8 cellular contexts compared by ENCODE assay signal in the genomic region with DNA sequence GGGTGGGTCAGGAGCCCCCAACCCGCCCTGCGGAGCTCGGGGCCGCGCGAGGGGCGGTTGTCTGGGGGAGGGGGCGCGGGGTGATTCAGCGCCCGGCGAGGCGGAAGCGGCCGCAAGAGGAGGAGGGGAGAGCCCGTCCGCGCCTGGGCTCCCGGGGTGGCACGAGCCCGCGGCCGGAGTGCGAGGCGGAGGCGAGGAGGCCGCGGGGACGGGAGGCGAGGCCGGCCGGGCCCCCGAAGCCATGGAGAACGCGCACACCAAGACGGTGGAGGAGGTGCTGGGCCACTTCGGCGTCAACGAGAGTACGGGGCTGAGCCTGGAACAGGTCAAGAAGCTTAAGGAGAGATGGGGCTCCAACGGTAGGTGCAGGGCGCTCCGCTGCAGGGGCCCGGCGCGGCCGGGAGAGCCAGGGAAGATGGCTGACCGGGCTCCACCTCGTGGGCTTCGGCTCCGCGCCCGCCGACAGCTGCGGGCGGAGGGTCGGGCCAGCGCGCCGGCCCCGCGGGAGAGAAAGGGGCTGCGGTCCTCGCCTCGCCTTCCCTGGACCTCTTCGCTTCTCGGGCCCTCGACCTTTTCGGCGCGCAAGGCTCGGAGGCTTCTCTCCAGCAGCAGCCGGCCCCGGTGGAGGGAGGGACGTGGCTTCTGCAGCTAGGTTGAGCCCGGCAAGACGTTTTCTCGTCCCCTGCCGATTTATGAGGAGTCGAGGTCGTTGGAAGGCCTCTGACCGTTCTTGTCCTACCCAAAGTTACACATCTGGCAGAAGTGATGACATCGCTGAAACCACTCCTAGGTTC. TPM values are rescaled to one million over a fixed set of nuclear protein-coding genes. Genes with fewer than 3 reads are reported as not detected.
DNase-seq lines count a peak whose midpoint lies in the region; ATAC-seq, FAIRE-seq and TF ChIP-seq lines count a peak whose summit lies in the region.

No MANE protein-coding gene starts in this region.

- intact Hi-C loops in endothelial cell of umbilical vein (cut with micrococcal nuclease): loop anchor here (1.0 to 5.0 kb wide), 6 partner anchors 57 to 181 kb away; partner anchors contain the start of genes ANAPC7 and IFT81

- POLR2A ChIA-PET in endothelial cell of umbilical vein (lab: Charles Lee): interaction anchor here (0.7 to 0.9 kb wide), 2 partner anchors 31 to 161 kb away, joined by 3 read pairs; no protein-coding TSS in a partner anchor

- no peaks in the 10 kb centered on the region for H3K9me1 ChIP-seq in endothelial cell of umbilical vein (replicated peaks; ENCODE audit: control insufficient read depth, extremely low read depth, insufficient read depth, low read length)

- peaks cover 9% of the 10 kb centered on the region for H4K20me1 ChIP-seq in endothelial cell of umbilical vein (replicated peaks; ENCODE audit: control insufficient read depth, extremely low read depth, insufficient read depth, low read length)

- CTCF ChIA-PET in endothelial cell of umbilical vein (lab: Charles Lee): interaction anchor here (0.9 to 3.0 kb wide), 3 partner anchors 19 to 150 kb away, joined by 3 to 16 read pairs (median 4); no protein-coding TSS in a partner anchor

- TF ChIP-seq POLR2A in GM18505 (IDR thresholded peaks at IDR 0.05; ENCODE audit: borderline replicate concordance, extremely low read depth, insufficient read depth, insufficient read length): no peak
- no peak for TF ChIP-seq POLR2A in endothelial cell of umbilical vein (IDR thresholded peaks at IDR 0.05; ENCODE audit: low read depth, low read length)

- H3K79me2 ChIP-seq in endothelial cell of umbilical vein (ENCODE audit: control insufficient read depth, insufficient read depth, low read length): peaks cover 53% of the 10 kb centered on the region

- no TSS peak for BruUV-seq in endothelial cell of umbilical vein (replicated peaks; lab: Mats Ljungman, UMichigan)

- H3K9me3 ChIP-seq in endothelial cell of umbilical vein (replicated peaks; ENCODE audit: control insufficient read depth, insufficient read depth, low read length) (no peaks in the 10 kb centered on the region), mucosa of stomach (ENCODE audit: control insufficient read depth, low read length) (no peaks in the 10 kb centered on the region)

- no peak for FAIRE-seq in endothelial cell of umbilical vein (lab: Jason Lieb, UNC)

- ATAC-seq in GM18505 (IDR thresholded peaks at IDR 0.05; ENCODE audit: unreplicated experiment) (peak; percentile 32), HG02884 (IDR thresholded peaks at IDR 0.05; ENCODE audit: unreplicated experiment) (peak; percentile 28)

- H3K27me3 ChIP-seq in endothelial cell of umbilical vein (ENCODE audit: control insufficient read depth in 2 of 2, insufficient read depth in 2 of 2, low read length in 2 of 2): no peaks in the 10 kb centered on the region
- no peaks in the 10 kb centered on the region for H3K27me3 ChIP-seq in mucosa of stomach (ENCODE audit: control insufficient read depth, insufficient read depth, low read length)

- H3K4me3 ChIP-seq in endothelial cell of umbilical vein (replicated peaks in 1 of 3; ENCODE audit: insufficient read depth in 1 of 3, low read depth in 1 of 3, low read length in 3 of 3) (peak overlapping the region; percentile 31 to 92 (median 73)), mucosa of stomach (ENCODE audit: low read length) (peak overlapping the region; percentile 68)

- H3K9ac ChIP-seq in endothelial cell of umbilical vein (replicated peaks; ENCODE audit: extremely low read depth, insufficient read depth, low read length) (peak overlapping the region; percentile 63), mucosa of stomach (ENCODE audit: low read length) (peak overlapping the region; percentile 85)

- H2AFZ ChIP-seq in endothelial cell of umbilical vein (ENCODE audit: low read depth, low read length): no peak overlapping the region

- dilution Hi-C loops in endothelial cell of umbilical vein (cut with MboI; ENCODE audit: extremely low pct_ligation_motif_present, low sequenced_read_pairs): no loop called here

- peak overlapping the region; percentile 88 for H3K27ac ChIP-seq in 22Rv1
- H3K27ac ChIP-seq in endothelial cell of umbilical vein (ENCODE audit: insufficient read depth, low read depth, low read length): peak overlapping the region; percentile 76

- peak overlapping the region; percentile 95 for H3K4me2 ChIP-seq in endothelial cell of umbilical vein (ENCODE audit: insufficient read depth, low read length)

- peaks cover 45% of the 10 kb centered on the region for H3K4me1 ChIP-seq in endothelial cell of umbilical vein (ENCODE audit: control insufficient read depth, extremely low read depth, insufficient read depth, low read length)
- H3K4me1 ChIP-seq in mucosa of stomach (ENCODE audit: control insufficient read depth, insufficient read depth, low read length): peaks cover 16% of the 10 kb centered on the region

- peak; percentile 44 for DNase-seq in NCI-H510A treated with DMSO at 0.1 percent for 48 hours (lab: John Stamatoyannopoulos, UW)
- DNase-seq in activated CD8-positive, alpha-beta memory T cell treated with anti-CD3 and anti-CD28 coated beads, Interleukin-2, amount 50 U/mL, for 4 hours: peak; percentile 43
- peak; percentile 62 for DNase-seq in endothelial cell of umbilical vein (ENCODE audit: low read depth, low spot score)
- DNase-seq in stimulated activated CD8-positive, alpha-beta memory T cell treated with anti-CD3 and anti-CD28 coated beads, Interleukin-7, amount 100 ng/mL, for 24 hours (ENCODE audit: low read depth): peak; percentile 9

- 0 out of 2 replicates have a peak, but pooled peaks have one; percentile 6 for TF ChIP-seq CTCF in 22Rv1 (IDR thresholded peaks at IDR 0.05)
- TF ChIP-seq CTCF in endothelial cell of umbilical vein (IDR thresholded peaks at IDR 0.05; ENCODE audit: extremely low read depth in 1 of 2, insufficient read depth in 1 of 2, low read depth in 1 of 2, low read length in 2 of 2): no peak

- H3K36me3 ChIP-seq in endothelial cell of umbilical vein (ENCODE audit: control insufficient read depth in 2 of 2, extremely low read depth in 1 of 2, insufficient read depth in 2 of 2, low read length in 2 of 2): peaks cover 0 to 13% of the 10 kb centered on the region in 2 experiments
- H3K36me3 ChIP-seq in mucosa of stomach (ENCODE audit: control insufficient read depth, insufficient read depth, low read length): no peaks in the 10 kb centered on the region

TF ChIP-seq in endothelial cell of umbilical vein, 7 proteins besides CTCF, POLR2A, EP300 and RAD21:
- TF ChIP-seq MYC (IDR thresholded peaks at IDR 0.05; ENCODE audit: low read depth, low read length) (no peak), EZH2 (IDR thresholded peaks at IDR 0.05; ENCODE audit: borderline replicate concordance, low read depth, low read length, severe bottlenecking) (no peak), FOS (IDR thresholded peaks at IDR 0.05; ENCODE audit: borderline replicate concordance, insufficient read depth, low read length) (peak; percentile 30), POLR2AphosphoS5 (IDR thresholded peaks at IDR 0.05; ENCODE audit: insufficient read depth, low read depth, low read length) (no peak), GATA2 (IDR thresholded peaks at IDR 0.05; ENCODE audit: insufficient read depth, insufficient read length, low read depth, low read length) (no peak), JUN (IDR thresholded peaks at IDR 0.05; ENCODE audit: borderline replicate concordance, insufficient read depth, insufficient read length, low read depth) (no peak)
- TF ChIP-seq, protein P1, sequence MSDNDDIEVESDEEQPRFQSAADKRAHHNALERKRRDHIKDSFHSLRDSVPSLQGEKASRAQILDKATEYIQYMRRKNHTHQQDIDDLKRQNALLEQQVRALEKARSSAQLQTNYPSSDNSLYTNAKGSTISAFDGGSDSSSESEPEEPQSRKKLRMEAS (IDR thresholded peaks at IDR 0.05; ENCODE audit: insufficient read depth, insufficient read length): peak; percentile 2
TF ChIP-seq in endothelial cell of umbilical vein: peak in this region for 2.

RNA-seq across cellular contexts. Expression of gene ATP2A2, which starts 0.7 kb away (rescaled TPM):
- total RNA-seq in endothelial cell of umbilical vein: 230 and 239 TPM in 2 replicates
- 94.4 and 102 TPM in 2 replicates for polyA plus RNA-seq in endothelial cell of umbilical vein
- polyA plus RNA-seq in endothelial cell of umbilical vein (2011; cell fraction: cytosol; rRNA removed): 72.8 and 79.1 TPM in 2 replicates
- 242 and 247 TPM in 2 replicates for polyA plus RNA-seq in endothelial cell of umbilical vein (2011; cell fraction: nucleus; rRNA removed)
- 170 and 217 TPM in 2 replicates for polyA plus RNA-seq in endothelial cell of umbilical vein (2012)
- 219 and 227 TPM in 2 replicates for polyA minus RNA-seq in endothelial cell of umbilical vein
- 74.0 TPM for polyA minus RNA-seq in endothelial cell of umbilical vein (2011; cell fraction: cytosol; rRNA and poly(A)+ RNA removed)
- 144 and 187 TPM in 2 replicates for polyA minus RNA-seq in endothelial cell of umbilical vein (2011; cell fraction: nucleus; rRNA and poly(A)+ RNA removed)

Comparison
In these comparisons a context has a peak if more than half of its experiments do, and no peak if none do; other contexts are left out.
1. Peak in every context shown above with its lines: DNase-seq, ATAC-seq, H3K4me3 ChIP-seq and H3K27ac ChIP-seq.
2. DNase-seq: peak in every context shown above with its lines; median percentile 62 in endothelial cell of umbilical vein; 44 in NCI-H510A treated with DMSO at 0.1 percent for 48 hours; 43 in activated CD8-positive, alpha-beta memory T cell treated with anti-CD3 and anti-CD28 coated beads, Interleukin-2, amount 50 U/mL, for 4 hours; 9 in stimulated activated CD8-positive, alpha-beta memory T cell treated with anti-CD3 and anti-CD28 coated beads, Interleukin-7, amount 100 ng/mL, for 24 hours.